Comparison of ENCODE assay signal across 9 cellular contexts in genomic region chr16:71542377-71542776, GRCh38. TPM values are rescaled to one million over a fixed set of nuclear protein-coding genes. Genes with fewer than 3 reads are reported as not detected.
DNase-seq lines count a peak whose midpoint lies in the region; ATAC-seq and TF ChIP-seq lines count a peak whose summit lies in the region.
"Had no signal": no experiment of that assay in that cellular context is flagged by ENCODE, and none has a peak within 500 bp of the region (broad histone marks: within the 10 kb centered on the region; RNA-seq: fewer than 3 reads in every experiment).

No MANE protein-coding gene starts in this region.

- H3K9ac ChIP-seq in Karpas-422 (ENCODE audit: low read length), result no peak overlapping the region

- H3K9me3 ChIP-seq in Karpas-422 (ENCODE audit: low read length), result no peaks in the 10 kb centered on the region
- no peaks in the 10 kb centered on the region for H3K9me3 ChIP-seq in sigmoid colon

- TF ChIP-seq POLR2A in sigmoid colon (IDR thresholded peaks at IDR 0.05), result no peak
- no peak for TF ChIP-seq POLR2A in GM18505 (IDR thresholded peaks at IDR 0.05; ENCODE audit: borderline replicate concordance, extremely low read depth, insufficient read depth, insufficient read length)

- no peaks in the 10 kb centered on the region for H3K36me3 Mint-ChIP-seq in WTC11
- peaks cover 0 to 2% (median 0%) of the 10 kb centered on the region in 3 donors for H3K36me3 Mint-ChIP-seq in naive thymus-derived CD8-positive, alpha-beta T cell

- no peaks in the 10 kb centered on the region for H3K27me3 ChIP-seq in Karpas-422 (ENCODE audit: low read length)
- no peaks in the 10 kb centered on the region for H3K27me3 ChIP-seq in sigmoid colon

- H3K27ac ChIP-seq in Karpas-422 (ENCODE audit: low read length) (no peak overlapping the region), sigmoid colon (no peak overlapping the region)

- ATAC-seq in GM18861 (IDR thresholded peaks at IDR 0.05; ENCODE audit: unreplicated experiment) (peak; percentile 66), WTC11 (peak; percentile 97), GM18505 (IDR thresholded peaks at IDR 0.05; ENCODE audit: unreplicated experiment) (no peak)
- peak; percentile 71 to 79 for ATAC-seq in naive thymus-derived CD8-positive, alpha-beta T cell

- no peak overlapping the region for H2AFZ ChIP-seq in Karpas-422 (ENCODE audit: low read length)

- H3K9me2 ChIP-seq in Karpas-422 (replicated peaks; ENCODE audit: insufficient read depth, low read length), result no peaks in the 10 kb centered on the region

- TF ChIP-seq EP300 in sigmoid colon (IDR thresholded peaks at IDR 0.05), result no peak

- CTCF ChIA-PET in WTC11 (lab: Charles Lee), result interaction anchor here (0.6 to 3.7 kb wide), 21 partner anchors 8 to 175 kb away, joined by 3 to 35 read pairs (median 4); partner anchors contain the start of genes CHST4 and ZNF23

- WGBS in sigmoid colon, 2 donors, result 26 to 42% methylated on average over 11 of the region's 11 CpGs

- H3K36me3 ChIP-seq in Karpas-422 (ENCODE audit: insufficient read depth, low read length) (no peaks in the 10 kb centered on the region), sigmoid colon (no peaks in the 10 kb centered on the region)

- H3K4me3 Mint-ChIP-seq in WTC11, result no peak overlapping the region
- no peak overlapping the region for H3K4me3 Mint-ChIP-seq in naive thymus-derived CD8-positive, alpha-beta T cell

- POLR2A ChIA-PET in WTC11 (lab: Charles Lee), result no interaction called here
- POLR2A ChIA-PET in naive thymus-derived CD8-positive, alpha-beta T cell (lab: Charles Lee), result no interaction called here

- DNase-seq in AG09309 (ENCODE audit: low read depth) (no peak), Karpas-422 (peak; percentile 90), WTC11 (ENCODE audit: low spot score) (peak; percentile 87), cerebellar cortex (ENCODE audit: low spot score) (peak; percentile 30), sigmoid colon (no peak)
- DNase-seq in naive thymus-derived CD8-positive, alpha-beta T cell, result peak; percentile 10 to 69 (median 32)

- H3K4me1 ChIP-seq in Karpas-422 (ENCODE audit: low read length), result no peaks in the 10 kb centered on the region
- no peaks in the 10 kb centered on the region for H3K4me1 ChIP-seq in sigmoid colon

- no peaks in the 10 kb centered on the region for H3K9me3 Mint-ChIP-seq in WTC11
- no peaks in the 10 kb centered on the region for H3K9me3 Mint-ChIP-seq in naive thymus-derived CD8-positive, alpha-beta T cell

- H3K4me2 ChIP-seq in Karpas-422 (ENCODE audit: low read depth, low read length, poor library complexity, severe bottlenecking), result no peak overlapping the region

- H4K20me1 ChIP-seq in Karpas-422 (ENCODE audit: insufficient read depth, low read depth, low read length), result no peaks in the 10 kb centered on the region

- TF ChIP-seq CTCF in AG09309 (IDR thresholded peaks at IDR 0.05; ENCODE audit: control insufficient read depth, insufficient read depth, low read depth, low read length, missing control alignments) (peak; percentile 58), WTC11 (IDR thresholded peaks at IDR 0.05) (peak; percentile 70), sigmoid colon (IDR thresholded peaks at IDR 0.05) (peak in 1 of 4 experiments; percentile 7)

- intact Hi-C loops in sigmoid colon (cut with DNase I), result no loop called here

- H3K4me1 Mint-ChIP-seq in WTC11, result peaks cover 4% of the 10 kb centered on the region; the same call in 1 of the 2 replicates
- peaks cover 3 to 7% (median 5%) of the 10 kb centered on the region in 4 donors for H3K4me1 Mint-ChIP-seq in naive thymus-derived CD8-positive, alpha-beta T cell

- H3K4me3 ChIP-seq in AG09309 (ENCODE audit: control insufficient read depth, low read depth, low read length), result no peak overlapping the region
- H3K4me3 ChIP-seq in Karpas-422 (ENCODE audit: low read length), result no peak overlapping the region
- H3K4me3 ChIP-seq in sigmoid colon, result no peak overlapping the region

- H3K79me2 ChIP-seq in Karpas-422 (ENCODE audit: low read length), result no peaks in the 10 kb centered on the region

- no peaks in the 10 kb centered on the region for H3K27me3 Mint-ChIP-seq in WTC11 (ENCODE audit: low read depth)
- H3K27me3 Mint-ChIP-seq in naive thymus-derived CD8-positive, alpha-beta T cell, result peaks cover 4 to 10% (median 9%) of the 10 kb centered on the region in 5 donors

- H3K27ac Mint-ChIP-seq in WTC11, result no peak overlapping the region
- H3K27ac Mint-ChIP-seq in naive thymus-derived CD8-positive, alpha-beta T cell, result peak overlapping the region in 1 of 10 donors; percentile 75

TF ChIP-seq in WTC11, 78 proteins besides CTCF, POLR2A, EP300 and RAD21 (continues in another document):
- TF ChIP-seq SMAD3 (CRISPR knock-in tag; IDR thresholded peaks at IDR 0.05; ENCODE audit: borderline replicate concordance) (no peak), SP1 (CRISPR knock-in tag; conservative IDR thresholded peaks at IDR 0.05) (no peak), ZMAT4 (CRISPR knock-in tag; IDR thresholded peaks at IDR 0.05) (no peak), MLX (CRISPR knock-in tag; IDR thresholded peaks at IDR 0.05) (no peak), TP53 (CRISPR knock-in tag; IDR thresholded peaks at IDR 0.05) (no peak), JAZF1 (CRISPR knock-in tag; IDR thresholded peaks at IDR 0.05) (no peak), HMGA2 (CRISPR knock-in tag; IDR thresholded peaks at IDR 0.05) (no peak), MXD4 (CRISPR knock-in tag; IDR thresholded peaks at IDR 0.05; ENCODE audit: borderline replicate concordance) (no peak), SOX15 (CRISPR knock-in tag; IDR thresholded peaks at IDR 0.05) (no peak), NFE2L1 (CRISPR knock-in tag; IDR thresholded peaks at IDR 0.05) (no peak), JUN (CRISPR knock-in tag; IDR thresholded peaks at IDR 0.05) (no peak), PREB (CRISPR knock-in tag; IDR thresholded peaks at IDR 0.05; ENCODE audit: borderline replicate concordance) (no peak)
- TF ChIP-seq, protein P1, sequence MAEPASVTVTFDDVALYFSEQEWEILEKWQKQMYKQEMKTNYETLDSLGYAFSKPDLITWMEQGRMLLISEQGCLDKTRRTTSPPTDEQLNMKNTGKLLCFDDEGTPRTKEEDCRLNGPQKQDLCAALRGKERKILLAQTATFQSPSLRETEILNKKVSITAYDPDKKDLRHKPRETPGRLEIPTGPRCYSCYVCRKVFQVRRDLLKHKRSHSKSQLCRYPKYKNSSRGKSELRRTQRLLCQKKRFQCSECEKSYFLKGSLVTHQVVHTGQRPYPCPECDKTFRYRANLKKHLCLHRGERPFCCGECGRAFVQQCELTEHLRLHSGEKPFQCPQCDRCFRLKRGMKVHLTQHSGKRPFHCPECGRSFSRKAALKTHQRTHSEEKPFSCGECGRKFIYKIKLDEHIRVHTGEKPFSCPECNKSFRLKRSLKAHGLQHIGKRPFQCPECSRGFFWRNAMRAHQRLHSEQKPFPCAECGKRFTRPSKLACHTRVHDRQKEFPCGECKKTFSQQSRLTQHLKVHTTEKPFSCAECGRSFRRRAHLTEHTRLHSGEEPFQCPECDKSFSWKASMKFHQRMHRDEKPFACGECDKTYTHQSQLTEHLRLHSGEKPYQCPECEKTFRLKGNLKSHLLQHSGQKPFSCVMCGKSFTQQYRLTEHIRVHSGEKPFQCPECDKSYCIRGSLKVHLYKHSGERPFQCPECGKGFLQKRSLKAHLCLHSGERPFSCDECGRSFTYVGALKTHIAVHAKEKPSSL (CRISPR knock-in tag; conservative IDR thresholded peaks at IDR 0.05), result no peak
- TF ChIP-seq, protein P2, sequence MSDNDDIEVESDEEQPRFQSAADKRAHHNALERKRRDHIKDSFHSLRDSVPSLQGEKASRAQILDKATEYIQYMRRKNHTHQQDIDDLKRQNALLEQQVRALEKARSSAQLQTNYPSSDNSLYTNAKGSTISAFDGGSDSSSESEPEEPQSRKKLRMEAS (CRISPR knock-in tag; IDR thresholded peaks at IDR 0.05), result no peak

RNA-seq across cellular contexts. Expression of gene CHST4, which starts 16.2 kb away (rescaled TPM):
- total RNA-seq in Karpas-422 (2014; rRNA removed; shearing (Covaris generic); ENCODE audit: low replicate concordance), result 0.22 TPM in 2 replicates
- total RNA-seq in WTC11 (2021) (9.9 to 12.8 TPM (median 12.0 TPM) in 3 replicates), sigmoid colon (not detected)
- not detected for total RNA-seq in naive thymus-derived CD8-positive, alpha-beta T cell
- not detected for polyA plus RNA-seq in naive thymus-derived CD8-positive, alpha-beta T cell
- polyA plus RNA-seq in sigmoid colon, result under 1 TPM in 1 of 3 donors, not detected in 2; 0.07 TPM
- total RNA-seq: mononuclear cell had no signal

RNA-seq across cellular contexts. Expression of gene TAT, which starts 34.5 kb away (rescaled TPM):
- total RNA-seq in Karpas-422 (2014; rRNA removed; shearing (Covaris generic); ENCODE audit: low replicate concordance), result not detected in 2 replicates
- total RNA-seq in WTC11 (2021) (0.66 to 0.89 TPM (median 0.68 TPM) in 3 replicates), sigmoid colon (not detected)
- total RNA-seq in naive thymus-derived CD8-positive, alpha-beta T cell, result not detected
- not detected for polyA plus RNA-seq in naive thymus-derived CD8-positive, alpha-beta T cell
- polyA plus RNA-seq in sigmoid colon, result 1 to 10 TPM in 2 of 3 donors, under 1 TPM in 1; 0.22 to 3.2 (median 1.2) TPM
- total RNA-seq: mononuclear cell had no signal

RNA-seq across cellular contexts. Expression of gene ZNF19, which starts 53.3 kb away (rescaled TPM):
- 5.7 and 6.6 TPM in 2 replicates for total RNA-seq in Karpas-422 (2014; rRNA removed; shearing (Covaris generic); ENCODE audit: low replicate concordance)
- total RNA-seq in WTC11 (2021), result 3.3 to 4.3 TPM (median 3.5 TPM) in 3 replicates
- total RNA-seq in naive thymus-derived CD8-positive, alpha-beta T cell, result 10 to 100 TPM; 15.0 to 17.5 TPM
- polyA plus RNA-seq in naive thymus-derived CD8-positive, alpha-beta T cell, result 1 to 10 TPM in 2 of 3 donors, under 1 TPM in 1; 0.27 to 2.3 (median 2.1) TPM
- total RNA-seq in sigmoid colon, result 1 to 10 TPM; 5.2 to 7.4 (median 6.0) TPM
- polyA plus RNA-seq in sigmoid colon, result 1 to 10 TPM; 2.3 to 2.4 (median 2.4) TPM

Comparison
In these comparisons a context has a peak if more than half of its experiments do, and no peak if none do; other contexts are left out.
1. DNase-seq: peak in Karpas-422 (single experiment), WTC11 (single experiment), cerebellar cortex (single experiment) and naive thymus-derived CD8-positive, alpha-beta T cell (10 of 10); none in AG09309 (single experiment) and sigmoid colon (single experiment).